29 cellular contexts compared by ENCODE assay signal in the genomic region with DNA sequence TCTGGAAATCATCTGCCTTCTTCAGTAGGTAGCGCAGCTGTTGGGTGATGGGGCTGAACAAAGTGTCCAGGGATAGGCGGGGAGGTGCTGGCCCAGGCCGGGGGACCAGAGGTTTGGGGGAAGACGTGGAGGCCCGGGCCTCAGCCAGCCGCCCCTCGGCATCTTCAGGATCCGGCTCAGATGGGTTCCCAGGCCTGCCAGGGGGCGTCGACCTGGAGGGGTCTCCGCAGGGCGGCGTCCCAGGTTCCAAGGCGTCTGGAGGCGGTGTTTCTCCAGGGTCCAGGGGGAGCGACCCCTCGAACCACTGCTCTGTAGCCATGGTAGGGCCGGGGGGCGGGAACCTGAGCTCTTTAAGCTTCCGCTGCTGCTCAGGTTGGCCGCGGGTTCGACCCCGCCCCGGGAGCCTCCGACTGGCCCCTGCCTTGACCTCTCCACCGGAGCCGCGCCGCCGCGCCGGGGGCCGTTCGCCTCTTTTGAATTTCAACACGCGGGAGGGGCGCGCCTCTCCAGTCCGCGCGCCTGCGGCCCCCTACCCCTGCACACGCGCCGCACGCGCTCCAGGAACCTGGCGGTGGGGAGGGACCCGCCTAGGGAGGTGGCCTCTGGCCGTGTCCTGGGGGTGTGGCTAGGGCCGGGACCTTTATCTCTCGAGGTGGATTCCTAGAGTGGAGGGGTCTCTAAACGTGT. TPM values are rescaled to one million over a fixed set of nuclear protein-coding genes. Genes with fewer than 3 reads are reported as not detected.
DNase-seq lines count a peak whose midpoint lies in the region; ATAC-seq, FAIRE-seq and TF ChIP-seq lines count a peak whose summit lies in the region.
"Had no signal": no experiment of that assay in that cellular context is flagged by ENCODE, and none has a peak within 500 bp of the region (broad histone marks: within the 10 kb centered on the region; RNA-seq: fewer than 3 reads in every experiment).

C19orf67 (minus strand) TSS at position 475 of the 687 bp plus-strand sequence; CDS start at position 319, 156 bp downstream.

- DNase-seq in cardiac muscle cell (ENCODE audit: low read depth in 1 of 2, low spot score in 1 of 2), result no peak
- DNase-seq in Right ventricle myocardium superior, result no peak
- DNase-seq in H1 (ENCODE audit: low read depth in 1 of 2, low spot score in 2 of 2), result peak in 1 of 2 experiments; percentile 66
- DNase-seq in activated CD4-positive, alpha-beta T cell treated with anti-CD3 and anti-CD28 coated beads, Interleukin-2, amount 10 ng/mL, durations not matched to agents 24 days and 14 days, result no peak
- DNase-seq in activated gamma-delta T cell (lab: John Stamatoyannopoulos, UW), result no peak
- DNase-seq: activated CD4-positive, alpha-beta T cell treated with anti-CD3 and anti-CD28 coated beads for 36 hours; cerebellar nuclear complex; dorsolateral prefrontal cortex; GF-D8; GM23248; head of caudate nucleus; left ventricle myocardium inferior; midbrain; natural killer cell; NCI-H1092; NCI-H187 treated with DMSO at 0.1 percent for 48 hours; NCI-H526; Peyer's patch; SJCRH30; stimulated activated CD8-positive, alpha-beta memory T cell treated with anti-CD3 and anti-CD28 coated beads, Interleukin-4, amount 100 ng/mL, for 48 hours; T-helper 1 cell; upper lobe of right lung had no signal

- no peaks in the 10 kb centered on the region for H3K9me3 ChIP-seq in cardiac muscle cell (ENCODE audit: low read depth)
- no peaks in the 10 kb centered on the region for H3K9me3 ChIP-seq in H1 (ENCODE audit: insufficient read depth in 2 of 2, low read depth in 1 of 2, low read length in 1 of 2)
- H3K9me3 ChIP-seq in mucosa of stomach (ENCODE audit: control insufficient read depth, low read length), result no peaks in the 10 kb centered on the region
- H3K9me3 ChIP-seq: A549, left ventricle myocardium inferior, Peyer's patch, SJCRH30, upper lobe of right lung had no signal

- H3K14ac ChIP-seq in H1 (ENCODE audit: insufficient read length), result no peak within 1 kb of the TSS

- no peak within 1 kb of the TSS for H2BK120ac ChIP-seq in H1 (replicated peaks; ENCODE audit: low read depth, low read length)

- H3K36me3 ChIP-seq in cardiac muscle cell (peaks cover 8% of the 10 kb centered on the region), H1 (ENCODE audit: control insufficient read depth in 2 of 4, insufficient read depth in 4 of 4, low read length in 3 of 4) (peaks cover 0 to 13% (median 4%) of the 10 kb centered on the region in 4 experiments; a peak in 3 of 8 replicates), mucosa of stomach (ENCODE audit: control insufficient read depth, insufficient read depth, low read length) (no peaks in the 10 kb centered on the region)

- H3K9ac ChIP-seq in H1 (replicated peaks in 1 of 4; ENCODE audit: extremely low read depth in 1 of 4, low read depth in 3 of 4, low read length in 3 of 4) (no peak within 1 kb of the TSS), mucosa of stomach (ENCODE audit: low read length) (peak within 1 kb of the TSS; percentile 34)
- H3K9ac ChIP-seq: GM23248 had no signal

- H3K27me3 ChIP-seq in cardiac muscle cell, result no peaks in the 10 kb centered on the region
- H3K27me3 ChIP-seq in H1 (replicated peaks in 1 of 4; ENCODE audit: control insufficient read depth in 3 of 4, extremely low read depth in 1 of 4, insufficient read depth in 3 of 4, low read length in 3 of 4), result peaks cover 0 to 6% (median 4%) of the 10 kb centered on the region in 4 experiments; a peak in 4 of 7 replicates
- H3K27me3 ChIP-seq in mucosa of stomach (ENCODE audit: control insufficient read depth, insufficient read depth, low read length), result no peaks in the 10 kb centered on the region
- H3K27me3 ChIP-seq: dorsolateral prefrontal cortex, Peyer's patch, SJCRH30, upper lobe of right lung had no signal

- no peak for TF ChIP-seq RAD21 in H1 (IDR thresholded peaks at IDR 0.05 in 1 of 2, conservative IDR thresholded peaks at IDR 0.05 in 1 of 2; ENCODE audit: low read depth in 2 of 2, low read length in 2 of 2)

- TF ChIP-seq EP300 in H1 (IDR thresholded peaks at IDR 0.05; ENCODE audit: borderline replicate concordance in 1 of 2, low read depth in 2 of 2, low read length in 2 of 2), result no peak

- peak within 1 kb of the TSS; percentile 35 to 65 for H3K4me2 ChIP-seq in H1 (ENCODE audit: insufficient read depth in 1 of 2, low read depth in 2 of 2, low read length in 2 of 2)
- H3K4me2 ChIP-seq: A549 had no signal

- WGBS in H1 (ENCODE audit: extremely low coverage in 1 of 2, insufficient coverage in 1 of 2, insufficient read length in 1 of 2, insufficient replicate concordance in 2 of 2, low coverage in 1 of 2, low lambda C conversion rate in 2 of 2, missing lambda C conversion rate in 1 of 2), 2 experiments, result 29% methylated on average over 52 of the region's 54 CpGs; no CpG with 5 or more reads in 1 of the 2 experiments

- TF ChIP-seq POLR2A in H1 (IDR thresholded peaks at IDR 0.05; ENCODE audit: control extremely low read depth in 1 of 2, low read depth in 2 of 2, low read length in 2 of 2), result no peak

- no peak within 1 kb of the TSS for H2BK12ac ChIP-seq in H1 (ENCODE audit: low read depth, low read length)

- CTCF ChIA-PET in H1 (lab: Charles Lee; ENCODE audit: partially characterized antibody), result interaction anchor here (1.0 to 11.2 kb wide), 6 partner anchors 12 to 268 kb away, joined by 3 to 75 read pairs (median 7); partner anchors contain the start of genes MISP3 and PALM3

- no peak within 1 kb of the TSS for H2AK5ac ChIP-seq in H1 (ENCODE audit: low read depth, low read length)

- no peak for FAIRE-seq in H1 (lab: Jason Lieb, UNC)
- FAIRE-seq: A549, astrocyte, GM18507 had no signal

- no peak within 1 kb of the TSS for H2AFZ ChIP-seq in H1 (ENCODE audit: low read length)
- H2AFZ ChIP-seq: GM23248 had no signal

- H3K27ac ChIP-seq in cardiac muscle cell, result no peak within 1 kb of the TSS
- H3K27ac ChIP-seq in H1 (ENCODE audit: low read depth, low read length), result no peak within 1 kb of the TSS
- H3K27ac ChIP-seq: A549, GM23248, left ventricle myocardium inferior, Peyer's patch, SJCRH30, upper lobe of right lung had no signal

- no peak within 1 kb of the TSS for H4K91ac ChIP-seq in H1 (replicated peaks; ENCODE audit: insufficient read length, low read length)

- H3K27me3 Mint-ChIP-seq in activated T-helper 17 cell treated with anti-CD3 and anti-CD28 coated beads, Interleukin-2, amount 50 U/mL, for 72 hours, result no peaks in the 10 kb centered on the region
- H3K27me3 Mint-ChIP-seq in stimulated activated memory B cell treated with anti-CD40 and anti-IgM and Interleukin-4, amounts not matched to agents 10 μg/mL and 1 μg/mL and 100 μg/mL, for 72 hours, result no peaks in the 10 kb centered on the region
- H3K27me3 Mint-ChIP-seq in activated CD4-positive, alpha-beta T cell treated with anti-CD3 and anti-CD28 coated beads, Interleukin-2, amount 10 ng/mL, durations not matched to agents 24 days and 14 days, result no peaks in the 10 kb centered on the region
- H3K27me3 Mint-ChIP-seq: activated CD4-positive, alpha-beta T cell treated with anti-CD3 and anti-CD28 coated beads for 36 hours; activated naive CD8-positive, alpha-beta T cell had no signal

- H2BK20ac ChIP-seq in H1 (ENCODE audit: low read length), result no peak within 1 kb of the TSS

- no peak within 1 kb of the TSS; the same call in 1 of the 2 replicates for H3K18ac ChIP-seq in H1 (ENCODE audit: extremely low read depth, low read length)

- ATAC-seq in Right ventricle myocardium superior (ENCODE audit: poor library complexity), result no peak
- no peak for ATAC-seq in activated T-helper 17 cell treated with anti-CD3 and anti-CD28 coated beads, Interleukin-2, amount 50 U/mL, for 72 hours (replicated peaks)
- no peak for ATAC-seq in stimulated activated memory B cell treated with anti-CD40 and anti-IgM and Interleukin-4, amounts not matched to agents 10 μg/mL and 1 μg/mL and 100 μg/mL, for 72 hours
- ATAC-seq: A549; activated CD4-positive, alpha-beta T cell treated with anti-CD3 and anti-CD28 coated beads for 36 hours; natural killer cell; upper lobe of right lung had no signal

- intact Hi-C loops in Right ventricle myocardium superior (cut with DNase I), result no loop called here
- intact Hi-C loops in activated CD4-positive, alpha-beta T cell treated with anti-CD3 and anti-CD28 coated beads, Interleukin-2, amount 10 ng/mL, durations not matched to agents 24 days and 14 days (cut with micrococcal nuclease), result no loop called here

- TF ChIP-seq CTCF in cardiac muscle cell (IDR thresholded peaks at IDR 0.05; ENCODE audit: low read depth, low read length), result no peak
- no peak for TF ChIP-seq CTCF in H1 (IDR thresholded peaks at IDR 0.05; ENCODE audit: control extremely low read depth in 1 of 3, insufficient read depth in 1 of 3, low read depth in 1 of 3, low read length in 3 of 3)

- H3K23me2 ChIP-seq in H1 (ENCODE audit: low read depth, low read length), result peaks cover 6% of the 10 kb centered on the region; the same call in 1 of the 2 replicates

- no peak within 1 kb of the TSS for H3K27ac Mint-ChIP-seq in activated T-helper 17 cell treated with anti-CD3 and anti-CD28 coated beads, Interleukin-2, amount 50 U/mL, for 72 hours
- H3K27ac Mint-ChIP-seq in stimulated activated memory B cell treated with anti-CD40 and anti-IgM and Interleukin-4, amounts not matched to agents 10 μg/mL and 1 μg/mL and 100 μg/mL, for 72 hours, result no peak within 1 kb of the TSS
- H3K27ac Mint-ChIP-seq in activated CD4-positive, alpha-beta T cell treated with anti-CD3 and anti-CD28 coated beads, Interleukin-2, amount 10 ng/mL, durations not matched to agents 24 days and 14 days, result no peak within 1 kb of the TSS
- H3K27ac Mint-ChIP-seq: activated CD4-positive, alpha-beta T cell treated with anti-CD3 and anti-CD28 coated beads for 36 hours; activated naive CD8-positive, alpha-beta T cell; natural killer cell had no signal

- H3K9me3 Mint-ChIP-seq in activated T-helper 17 cell treated with anti-CD3 and anti-CD28 coated beads, Interleukin-2, amount 50 U/mL, for 72 hours, result no peaks in the 10 kb centered on the region
- H3K9me3 Mint-ChIP-seq in stimulated activated memory B cell treated with anti-CD40 and anti-IgM and Interleukin-4, amounts not matched to agents 10 μg/mL and 1 μg/mL and 100 μg/mL, for 72 hours, result no peaks in the 10 kb centered on the region
- H3K9me3 Mint-ChIP-seq in activated CD4-positive, alpha-beta T cell treated with anti-CD3 and anti-CD28 coated beads, Interleukin-2, amount 10 ng/mL, durations not matched to agents 24 days and 14 days, result no peaks in the 10 kb centered on the region
- H3K9me3 Mint-ChIP-seq: natural killer cell had no signal

- H3K4me1 Mint-ChIP-seq in activated T-helper 17 cell treated with anti-CD3 and anti-CD28 coated beads, Interleukin-2, amount 50 U/mL, for 72 hours, result peaks cover 9% of the 10 kb centered on the region
- peaks cover 12% of the 10 kb centered on the region for H3K4me1 Mint-ChIP-seq in stimulated activated memory B cell treated with anti-CD40 and anti-IgM and Interleukin-4, amounts not matched to agents 10 μg/mL and 1 μg/mL and 100 μg/mL, for 72 hours
- H3K4me1 Mint-ChIP-seq in activated CD4-positive, alpha-beta T cell treated with anti-CD3 and anti-CD28 coated beads, Interleukin-2, amount 10 ng/mL, durations not matched to agents 24 days and 14 days, result peaks cover 20% of the 10 kb centered on the region

- POLR2A ChIA-PET in H1 (lab: Charles Lee; ENCODE audit: partially characterized antibody), result interaction anchor here (1.1 to 1.5 kb wide), 2 partner anchors 51 to 61 kb away, joined by 4 to 5 read pairs; no protein-coding TSS in a partner anchor

- H3K4me1 ChIP-seq in cardiac muscle cell (ENCODE audit: low read depth) (peaks cover 6% of the 10 kb centered on the region), H1 (replicated peaks in 1 of 4; ENCODE audit: control insufficient read depth in 3 of 4, insufficient read depth in 4 of 4, low read length in 3 of 4) (peaks cover 0 to 7% (median 4%) of the 10 kb centered on the region in 4 experiments; a peak in 6 of 7 replicates), mucosa of stomach (ENCODE audit: control insufficient read depth, insufficient read depth, low read length) (peaks cover 38% of the 10 kb centered on the region)

- no peak within 1 kb of the TSS for H3K56ac ChIP-seq in H1 (replicated peaks; ENCODE audit: insufficient read length, low read depth, low read length)

- peaks cover 37% of the 10 kb centered on the region for H3K36me3 Mint-ChIP-seq in activated T-helper 17 cell treated with anti-CD3 and anti-CD28 coated beads, Interleukin-2, amount 50 U/mL, for 72 hours (ENCODE audit: low read depth)
- H3K36me3 Mint-ChIP-seq in stimulated activated memory B cell treated with anti-CD40 and anti-IgM and Interleukin-4, amounts not matched to agents 10 μg/mL and 1 μg/mL and 100 μg/mL, for 72 hours, result peaks cover 20% of the 10 kb centered on the region
- peaks cover 25% of the 10 kb centered on the region for H3K36me3 Mint-ChIP-seq in activated CD4-positive, alpha-beta T cell treated with anti-CD3 and anti-CD28 coated beads, Interleukin-2, amount 10 ng/mL, durations not matched to agents 24 days and 14 days (ENCODE audit: low read depth)
- H3K36me3 Mint-ChIP-seq: natural killer cell had no signal

- H4K5ac ChIP-seq in H1 (ENCODE audit: insufficient read length, low read depth, low read length), result no peak within 1 kb of the TSS

- no peak within 1 kb of the TSS for H3K4me3 Mint-ChIP-seq in activated T-helper 17 cell treated with anti-CD3 and anti-CD28 coated beads, Interleukin-2, amount 50 U/mL, for 72 hours
- no peak within 1 kb of the TSS for H3K4me3 Mint-ChIP-seq in stimulated activated memory B cell treated with anti-CD40 and anti-IgM and Interleukin-4, amounts not matched to agents 10 μg/mL and 1 μg/mL and 100 μg/mL, for 72 hours
- no peak within 1 kb of the TSS for H3K4me3 Mint-ChIP-seq in activated CD4-positive, alpha-beta T cell treated with anti-CD3 and anti-CD28 coated beads, Interleukin-2, amount 10 ng/mL, durations not matched to agents 24 days and 14 days
- H3K4me3 Mint-ChIP-seq: activated CD4-positive, alpha-beta T cell treated with anti-CD3 and anti-CD28 coated beads for 36 hours; activated naive CD8-positive, alpha-beta T cell; natural killer cell had no signal

- H2BK15ac ChIP-seq in H1 (ENCODE audit: low read length), result no peak within 1 kb of the TSS

- H4K8ac ChIP-seq in H1 (ENCODE audit: extremely low read depth, insufficient read depth, low read length), result no peak within 1 kb of the TSS; the same call in none of the 2 replicates

- no peaks in the 10 kb centered on the region for H3K79me1 ChIP-seq in H1 (ENCODE audit: low read depth, low read length)

- H3K4ac ChIP-seq in H1 (replicated peaks; ENCODE audit: insufficient read length, low read depth, low read length), result no peak within 1 kb of the TSS

- H4K20me1 ChIP-seq in H1 (replicated peaks in 1 of 2; ENCODE audit: control insufficient read depth in 1 of 2, insufficient read depth in 2 of 2, low read length in 2 of 2), result peaks cover 4 to 8% of the 10 kb centered on the region in 2 experiments

- H3K79me2 ChIP-seq in H1 (ENCODE audit: control insufficient read depth in 1 of 2, insufficient read depth in 2 of 2, low read length in 2 of 2), result no peaks in the 10 kb centered on the region

- H3K23ac ChIP-seq in H1 (ENCODE audit: insufficient read length), result no peak within 1 kb of the TSS

- no peak within 1 kb of the TSS for H2BK5ac ChIP-seq in H1 (ENCODE audit: low read depth, low read length)

- H3K4me3 ChIP-seq in cardiac muscle cell (peak within 1 kb of the TSS; percentile 7), H1 (ENCODE audit: extremely low read depth in 1 of 4, insufficient read depth in 2 of 4, low read depth in 3 of 4, low read length in 4 of 4) (peak within 1 kb of the TSS; percentile 32 to 61 (median 40)), mucosa of stomach (ENCODE audit: low read length) (no peak within 1 kb of the TSS)
- H3K4me3 ChIP-seq: A549, dorsolateral prefrontal cortex, GM23248, left ventricle myocardium inferior, SJCRH30, upper lobe of right lung had no signal

RNA-seq across cellular contexts. Expression of gene C19orf67, which starts in this region (rescaled TPM):
- total RNA-seq in cardiac muscle cell (3.6 and 14.2 TPM in 2 replicates), Right ventricle myocardium superior (not detected)
- polyA plus RNA-seq in cardiac muscle cell (4.1 and 7.5 TPM in 2 replicates), H1 (2011; rRNA removed) (0.12 and 0.25 TPM in 2 replicates)
- total RNA-seq in H1 (2021; fragmentation: NEBNext Ultra II Directional; extraction: Animal tissue kit (Norgen Biotek cat#: 25700)), result 0.52 TPM in 1 of 2 replicates, not detected in the other
- 0.23 TPM for polyA plus RNA-seq in H1 (2011; cell fraction: cytosol; rRNA removed)
- 0.37 TPM for polyA plus RNA-seq in H1 (2011; cell fraction: nucleus; rRNA removed)
- polyA plus RNA-seq in H1 (2012, experiment 1 of 2), result not detected in 4 replicates
- polyA plus RNA-seq in H1 (2012, experiment 2 of 2), result 0.46 TPM
- 0.04 TPM for polyA plus RNA-seq in H1 (2013, experiment 1 of 2)
- 0.11 TPM for polyA plus RNA-seq in H1 (2013, experiment 2 of 2)
- 0.19 and 0.37 TPM in 2 replicates for polyA minus RNA-seq in H1 (2011; rRNA and poly(A)+ RNA removed)
- polyA minus RNA-seq in H1 (2011; cell fraction: cytosol; rRNA and poly(A)+ RNA removed), result not detected
- polyA minus RNA-seq in H1 (2011; cell fraction: nucleus; rRNA and poly(A)+ RNA removed), result not detected
- under 1 TPM in 1 of 2 donors, not detected in 1; 0.42 TPM for total RNA-seq in activated T-helper 17 cell treated with anti-CD3 and anti-CD28 coated beads, Interleukin-2, amount 50 U/mL, for 72 hours
- total RNA-seq in activated CD4-positive, alpha-beta T cell treated with anti-CD3 and anti-CD28 coated beads, Interleukin-2, amount 10 ng/mL, durations not matched to agents 24 days and 14 days, result 0.54 and 0.58 TPM in 2 replicates
- total RNA-seq: astrocyte, dorsolateral prefrontal cortex, GM23248, left ventricle myocardium inferior, Peyer's patch, SJCRH30, upper lobe of right lung had no signal
- polyA plus RNA-seq: A549, GM23248 had no signal
